Comparison of ENCODE assay signal across 1 cellular context in the genomic region with DNA sequence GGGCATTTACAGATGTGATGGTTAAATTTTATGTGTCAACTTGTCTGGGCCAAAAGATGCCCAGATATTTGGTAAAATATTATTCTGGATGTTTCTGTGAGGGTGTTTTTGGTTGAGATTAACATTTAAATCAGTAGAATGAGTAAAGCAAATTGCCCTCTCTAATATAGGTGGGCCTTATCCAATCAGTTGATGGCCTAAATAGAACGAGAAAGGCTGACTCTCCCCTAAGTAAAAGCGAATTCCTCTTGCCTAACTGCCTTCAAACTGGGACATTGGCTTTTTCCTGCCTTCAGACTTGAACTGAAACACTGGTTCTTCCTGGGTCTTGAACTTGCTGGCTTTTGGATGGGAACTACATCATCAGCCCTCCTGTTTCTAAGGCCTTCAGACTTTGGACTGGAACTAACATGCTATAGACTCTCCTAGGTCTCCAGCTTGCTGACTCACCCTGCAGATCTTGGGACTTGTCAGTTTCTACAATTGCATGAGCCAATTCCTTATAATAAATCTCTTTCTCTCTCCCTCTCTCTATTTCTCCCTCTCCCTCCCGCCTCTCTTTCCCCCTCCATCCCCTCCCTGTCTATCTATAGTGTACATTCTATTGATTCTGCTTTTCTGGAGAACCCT.
A peak's percentile ranks its signal among the peaks of the same experiment; 100 is the strongest.
TF ChIP-seq lines count a peak whose summit lies in the region.

No MANE protein-coding gene starts in this region.

TF ChIP-seq in IMR-90, 13 proteins besides CTCF, POLR2A, EP300 and RAD21:
- 0 out of 2 replicates have a peak, but pooled peaks have one; percentile 1 for TF ChIP-seq CEBPB (IDR thresholded peaks at IDR 0.05; ENCODE audit: low read depth, low read length)
- no peak for TF ChIP-seq SMC3 (IDR thresholded peaks at IDR 0.05; ENCODE audit: low read depth, low read length)
- peak; percentile 45; the same call in 1 of the 2 replicates for TF ChIP-seq NFE2L2 (IDR thresholded peaks at IDR 0.05; ENCODE audit: low read depth, low read length)
- TF ChIP-seq BHLHE40 (IDR thresholded peaks at IDR 0.05; ENCODE audit: low read depth, low read length) = no peak
- TF ChIP-seq RCOR1 (IDR thresholded peaks at IDR 0.05; ENCODE audit: insufficient replicate concordance, low read length) = no peak
